ENCODE assay signal across 9 cellular contexts in genomic region chrX:63506320-63506719, GRCh38.
DNase-seq lines count a peak whose midpoint lies in the region; ATAC-seq and TF ChIP-seq lines count a peak whose summit lies in the region.
"Had no signal": no experiment of that assay in that cellular context is flagged by ENCODE, and none has a peak within 500 bp of the region (broad histone marks: within the 10 kb centered on the region; RNA-seq: fewer than 3 reads in every experiment).

No MANE protein-coding gene starts in this region.

- H3K9me3 ChIP-seq in MG63, result no peaks in the 10 kb centered on the region

- H3K27ac ChIP-seq in caudate nucleus (ENCODE audit: low read depth, low read length), result no peak overlapping the region

- ATAC-seq in GM21515 (IDR thresholded peaks at IDR 0.05; ENCODE audit: unreplicated experiment) (no peak), GM18868 (IDR thresholded peaks at IDR 0.05; ENCODE audit: unreplicated experiment) (no peak)
- ATAC-seq: stimulated activated memory B cell treated with anti-CD40 and anti-IgM and Interleukin-4, amounts not matched to agents 10 μg/mL and 1 μg/mL and 100 μg/mL, for 72 hours had no signal

- DNase-seq in GM03348 (ENCODE audit: low spot score) (peak; percentile 9), Kasumi-1 (lab: John Stamatoyannopoulos, UW) (peak; percentile 40 to 64), astrocyte of the spinal cord (ENCODE audit: low read depth, low spot score) (peak; percentile 39), myocyte (ENCODE audit: low read depth) (peak; percentile 36), caudate nucleus (lab: John Stamatoyannopoulos, UW) (no peak), MG63 (no peak)

- H3K27me3 ChIP-seq in MG63, result no peaks in the 10 kb centered on the region

- in situ Hi-C loops in astrocyte of the spinal cord (cut with HindIII; ENCODE audit: low sequenced_read_pairs), result no loop called here

- H3K36me3 ChIP-seq in MG63, result no peaks in the 10 kb centered on the region

- peak; percentile 15 for TF ChIP-seq CTCF in astrocyte of the spinal cord (IDR thresholded peaks at IDR 0.05; ENCODE audit: low read depth, low read length)

- H3K4me3 ChIP-seq in astrocyte of the spinal cord (ENCODE audit: low read depth, low read length), result no peak overlapping the region
- no peak overlapping the region for H3K4me3 ChIP-seq in MG63

Comparison
In these comparisons a context has a peak if more than half of its experiments do, and no peak if none do; other contexts are left out.
1. DNase-seq: peak in GM03348 (single experiment), Kasumi-1 (2 of 2), astrocyte of the spinal cord (single experiment) and myocyte (single experiment); none in caudate nucleus (0 of 61) and MG63 (single experiment).